In genomic region chr17:49972486-49973270, GRCh38 we compare ENCODE assay signal across 19 cellular contexts. TPM values are rescaled to one million over a fixed set of nuclear protein-coding genes. Genes with fewer than 3 reads are reported as not detected.
DNase-seq lines count a peak whose midpoint lies in the region; ATAC-seq and TF ChIP-seq lines count a peak whose summit lies in the region.
"Had no signal": no experiment of that assay in that cellular context is flagged by ENCODE, and none has a peak within 500 bp of the region (broad histone marks: within the 10 kb centered on the region; RNA-seq: fewer than 3 reads in every experiment).

No MANE protein-coding gene starts in this region.

- H3K36me3 Mint-ChIP-seq in activated T-cell treated with anti-CD3 and anti-CD28 coated beads, Interleukin-2, amount 50 U/mL, for 24 hours (ENCODE audit: low read depth) = no peaks in the 10 kb centered on the region
- no peaks in the 10 kb centered on the region for H3K36me3 Mint-ChIP-seq in T-helper 2 cell treated with Interferon-gamma antibody and Interleukin-4, amounts not matched to agents 5 μg/mL and 100 μg/mL, for 36 hours (ENCODE audit: low read depth)

- H3K9ac ChIP-seq in NT2/D1 (ENCODE audit: insufficient read length, low read depth) (peak overlapping the region; percentile 62), smooth muscle cell (ENCODE audit: low read depth) (no peak overlapping the region)

- no peaks in the 10 kb centered on the region for H3K79me2 ChIP-seq in smooth muscle cell (ENCODE audit: low read depth)

- H3K9me3 Mint-ChIP-seq in activated T-cell treated with anti-CD3 and anti-CD28 coated beads, Interleukin-2, amount 50 U/mL, for 24 hours = no peaks in the 10 kb centered on the region
- no peaks in the 10 kb centered on the region for H3K9me3 Mint-ChIP-seq in T-helper 2 cell treated with Interferon-gamma antibody and Interleukin-4, amounts not matched to agents 5 μg/mL and 100 μg/mL, for 36 hours

- peak overlapping the region; percentile 15 for H3K4me3 Mint-ChIP-seq in activated T-cell treated with anti-CD3 and anti-CD28 coated beads, Interleukin-2, amount 50 U/mL, for 24 hours
- no peak overlapping the region for H3K4me3 Mint-ChIP-seq in T-helper 2 cell treated with Interferon-gamma antibody and Interleukin-4, amounts not matched to agents 5 μg/mL and 100 μg/mL, for 36 hours

- WGBS in smooth muscle cell (ENCODE audit: low lambda C conversion rate) = 5% methylated on average over 54 of the region's 57 CpGs

- H2AFZ ChIP-seq in smooth muscle cell (ENCODE audit: low read depth) = no peak overlapping the region

- peaks cover 80% of the 10 kb centered on the region for H3K27me3 ChIP-seq in NT2/D1 (ENCODE audit: insufficient read depth, insufficient read length)
- peaks cover 77% of the 10 kb centered on the region for H3K27me3 ChIP-seq in smooth muscle cell (ENCODE audit: low read depth)

- H3K4me1 ChIP-seq in NT2/D1 (ENCODE audit: insufficient read depth, insufficient read length) (peaks cover 38% of the 10 kb centered on the region), smooth muscle cell (ENCODE audit: low read depth) (peaks cover 42% of the 10 kb centered on the region)

- H3K4me2 ChIP-seq in smooth muscle cell = peak overlapping the region; percentile 86

- intact Hi-C loops in left colon (cut with DNase I, micrococcal nuclease) = no loop called here

- H3K4me1 Mint-ChIP-seq in activated T-cell treated with anti-CD3 and anti-CD28 coated beads, Interleukin-2, amount 50 U/mL, for 24 hours (ENCODE audit: low read depth) = peaks cover 34% of the 10 kb centered on the region
- peaks cover 18% of the 10 kb centered on the region for H3K4me1 Mint-ChIP-seq in T-helper 2 cell treated with Interferon-gamma antibody and Interleukin-4, amounts not matched to agents 5 μg/mL and 100 μg/mL, for 36 hours (ENCODE audit: low read depth)

- TF ChIP-seq CTCF in smooth muscle cell (IDR thresholded peaks at IDR 0.05; ENCODE audit: borderline replicate concordance, insufficient read depth, poor library complexity, severe bottlenecking) = no peak

- no peak for DNase-seq in activated T-cell treated with anti-CD3 and anti-CD28 coated beads, Interleukin-2, amount 50 U/mL, for 24 hours
- DNase-seq in activated T-cell treated with anti-CD3 and anti-CD28 coated beads for 4 hours (no peak), NT2/D1 (ENCODE audit: low read depth, low spot score) (no peak), left colon (no peak), smooth muscle cell (lab: John Stamatoyannopoulos, UW; ENCODE audit: unreplicated experiment) (no peak)
- DNase-seq in T-helper 2 cell treated with Interferon-gamma antibody and Interleukin-4, amounts not matched to agents 5 μg/mL and 100 μg/mL, for 36 hours (ENCODE audit: low spot score) = no peak
- DNase-seq: gastrocnemius medialis; Karpas-422; NCI-H187; stimulated activated CD4-positive, alpha-beta T cell treated with anti-CD3 and anti-CD28 coated beads, Interleukin-4, amount 100 ng/mL, for 1 hour had no signal

- no peaks in the 10 kb centered on the region for H3K9me3 ChIP-seq in NT2/D1 (ENCODE audit: insufficient read depth, low read length)
- H3K9me3 ChIP-seq in smooth muscle cell (replicated peaks; ENCODE audit: low read depth) = no peaks in the 10 kb centered on the region
- H3K9me3 ChIP-seq: Caco-2, gastrocnemius medialis, HAP-1 had no signal

- H3K27me3 Mint-ChIP-seq in activated T-cell treated with anti-CD3 and anti-CD28 coated beads, Interleukin-2, amount 50 U/mL, for 24 hours = peaks cover 89% of the 10 kb centered on the region
- H3K27me3 Mint-ChIP-seq in T-helper 2 cell treated with Interferon-gamma antibody and Interleukin-4, amounts not matched to agents 5 μg/mL and 100 μg/mL, for 36 hours (ENCODE audit: low read depth) = peaks cover 80% of the 10 kb centered on the region

- H3F3A ChIP-seq in smooth muscle cell (ENCODE audit: low read depth) = no peaks in the 10 kb centered on the region

- H3K4me3 ChIP-seq in NT2/D1 (ENCODE audit: insufficient read length, low read depth) = peak overlapping the region; percentile 34
- peak overlapping the region; percentile 33 for H3K4me3 ChIP-seq in smooth muscle cell

- H3K27ac ChIP-seq in smooth muscle cell (ENCODE audit: low read depth) = no peak overlapping the region
- H3K27ac ChIP-seq: gastrocnemius medialis had no signal

- no peaks in the 10 kb centered on the region for H4K20me1 ChIP-seq in smooth muscle cell (ENCODE audit: low read depth)

- ATAC-seq in left colon (peak; percentile 25), GM21737 (IDR thresholded peaks at IDR 0.05; ENCODE audit: unreplicated experiment) (no peak), GM21786 (IDR thresholded peaks at IDR 0.05; ENCODE audit: unreplicated experiment) (no peak)
- ATAC-seq: gastrocnemius medialis had no signal

- H3K36me3 ChIP-seq in NT2/D1 (ENCODE audit: insufficient read depth, insufficient read length, low read length) (no peaks in the 10 kb centered on the region), smooth muscle cell (ENCODE audit: low read depth) (no peaks in the 10 kb centered on the region)
- H3K36me3 ChIP-seq: gastrocnemius medialis, HAP-1 had no signal

- H3K27ac Mint-ChIP-seq in activated T-cell treated with anti-CD3 and anti-CD28 coated beads, Interleukin-2, amount 50 U/mL, for 24 hours = no peak overlapping the region
- H3K27ac Mint-ChIP-seq in T-helper 2 cell treated with Interferon-gamma antibody and Interleukin-4, amounts not matched to agents 5 μg/mL and 100 μg/mL, for 36 hours = no peak overlapping the region

RNA-seq across cellular contexts. Expression of gene DLX4, which starts 3.7 kb away (rescaled TPM):
- total RNA-seq in left colon = under 1 TPM in 1 of 2 donors, not detected in 1; 0.20 TPM
- not detected in 2 replicates for total RNA-seq in smooth muscle cell
- 0.19 and 0.51 TPM in 2 replicates for polyA plus RNA-seq in smooth muscle cell
- total RNA-seq: cerebellum, gastrocnemius medialis, RPMI7951, urinary bladder had no signal

RNA-seq across cellular contexts. Expression of gene DLX3, which starts 22.3 kb away (rescaled TPM):
- not detected for total RNA-seq in left colon
- total RNA-seq in smooth muscle cell = 9.7 TPM in 1 of 2 replicates, not detected in the other
- 1.4 and 3.8 TPM in 2 replicates for polyA plus RNA-seq in smooth muscle cell
- total RNA-seq: gastrocnemius medialis; renal cortical epithelial cell; RPMI7951; T-helper 2 cell treated with Interferon-gamma antibody and Interleukin-4, amounts not matched to agents 100 ng/mL and 5 ng/mL, for 36 hours; urinary bladder had no signal
